1 cellular context compared by ENCODE assay signal in genomic region chr22:19178065-19178658, GRCh38.
TF ChIP-seq lines count a peak whose summit lies in the region.

No MANE protein-coding gene starts in this region.

TF ChIP-seq in HepG2, 621 proteins besides CTCF, POLR2A, EP300 and RAD21 (continued from another document and continues in another):
- TF ChIP-seq ZNF784 (CRISPR knock-in tag; IDR thresholded peaks at IDR 0.05; ENCODE audit: borderline replicate concordance): 0 out of 2 replicates have a peak, but pooled peaks have one; percentile 36
- TF ChIP-seq ZNF431 (CRISPR knock-in tag; IDR thresholded peaks at IDR 0.05; ENCODE audit: borderline replicate concordance, low read depth): peak; percentile 63; the same call in 1 of the 2 replicates
- TF ChIP-seq ZNF569 (CRISPR knock-in tag; IDR thresholded peaks at IDR 0.05; ENCODE audit: borderline replicate concordance): no peak
- no peak for TF ChIP-seq MATR3 (CRISPR knock-in tag; IDR thresholded peaks at IDR 0.05)
- TF ChIP-seq ZNF354B (CRISPR knock-in tag; IDR thresholded peaks at IDR 0.05): no peak
- peak; percentile 61 for TF ChIP-seq TFDP2 (CRISPR knock-in tag; IDR thresholded peaks at IDR 0.05)
- peak; percentile 51; the same call in 1 of the 2 replicates for TF ChIP-seq SPEN (CRISPR knock-in tag; IDR thresholded peaks at IDR 0.05; ENCODE audit: low read depth)
- peak; percentile 65; the same call in 1 of the 2 replicates for TF ChIP-seq PRMT3 (CRISPR knock-in tag; IDR thresholded peaks at IDR 0.05; ENCODE audit: borderline replicate concordance, low read depth)
- peak; percentile 74 for TF ChIP-seq REL (CRISPR knock-in tag; conservative IDR thresholded peaks at IDR 0.05)
- TF ChIP-seq ZBTB33 (CRISPR knock-in tag; IDR thresholded peaks at IDR 0.05): no peak
- TF ChIP-seq ZNF446 (CRISPR knock-in tag; IDR thresholded peaks at IDR 0.05): peak; percentile 60; the same call in 1 of the 2 replicates
- TF ChIP-seq ZNF776 (CRISPR knock-in tag; IDR thresholded peaks at IDR 0.05): peak; percentile 68; the same call in 1 of the 2 replicates
- TF ChIP-seq NFE2L2 (IDR thresholded peaks at IDR 0.05; ENCODE audit: low read length): no peak
- no peak for TF ChIP-seq ZFP90 (CRISPR knock-in tag; IDR thresholded peaks at IDR 0.05; ENCODE audit: borderline replicate concordance)
- TF ChIP-seq LCORL (IDR thresholded peaks at IDR 0.05): no peak
- TF ChIP-seq LCORL (CRISPR knock-in tag; IDR thresholded peaks at IDR 0.05): no peak; the same call in 1 of the 2 replicates
- no peak for TF ChIP-seq ZNF652 (CRISPR knock-in tag; IDR thresholded peaks at IDR 0.05; ENCODE audit: borderline replicate concordance, low read depth)
- TF ChIP-seq ZBTB2 (CRISPR knock-in tag; IDR thresholded peaks at IDR 0.05; ENCODE audit: low read depth): peak; percentile 81; the same call in 1 of the 2 replicates
- TF ChIP-seq UBTF (CRISPR knock-in tag; IDR thresholded peaks at IDR 0.05): peak; percentile 40; the same call in 1 of the 2 replicates
- peak; percentile 73 for TF ChIP-seq GABPB1 (CRISPR knock-in tag; IDR thresholded peaks at IDR 0.05)
- TF ChIP-seq TBX2 (CRISPR knock-in tag; IDR thresholded peaks at IDR 0.05; ENCODE audit: borderline replicate concordance): 0 out of 2 replicates have a peak, but pooled peaks have one; percentile 31
- 0 out of 2 replicates have a peak, but pooled peaks have one; percentile 87 for TF ChIP-seq SMAD1 (CRISPR knock-in tag; IDR thresholded peaks at IDR 0.05; ENCODE audit: borderline replicate concordance, low read depth)
- 0 out of 2 replicates have a peak, but pooled peaks have one; percentile 54 for TF ChIP-seq EED (CRISPR knock-in tag; IDR thresholded peaks at IDR 0.05)
- 0 out of 2 replicates have a peak, but pooled peaks have one; percentile 26 for TF ChIP-seq ZNF275 (CRISPR knock-in tag; IDR thresholded peaks at IDR 0.05; ENCODE audit: borderline replicate concordance)
- TF ChIP-seq HNRNPK (IDR thresholded peaks at IDR 0.05; ENCODE audit: low read depth, low read length, poor library complexity, severe bottlenecking): peak; percentile 66
- TF ChIP-seq ARID4A (CRISPR knock-in tag; IDR thresholded peaks at IDR 0.05; ENCODE audit: borderline replicate concordance): peak; percentile 86
- TF ChIP-seq HIC2 (CRISPR knock-in tag; IDR thresholded peaks at IDR 0.05; ENCODE audit: low read depth): 0 out of 2 replicates have a peak, but pooled peaks have one; percentile 28
- TF ChIP-seq HNF1A (IDR thresholded peaks at IDR 0.05; ENCODE audit: low read depth): no peak
- TF ChIP-seq HNF1A (CRISPR knock-in tag; IDR thresholded peaks at IDR 0.05; ENCODE audit: borderline replicate concordance): 0 out of 2 replicates have a peak, but pooled peaks have one; percentile 11
- 0 out of 2 replicates have a peak, but pooled peaks have one; percentile 52 for TF ChIP-seq KLF6 (CRISPR knock-in tag; IDR thresholded peaks at IDR 0.05)
- no peak for TF ChIP-seq ZFP36L2 (CRISPR knock-in tag; IDR thresholded peaks at IDR 0.05)
- no peak for TF ChIP-seq ZNF710 (CRISPR knock-in tag; IDR thresholded peaks at IDR 0.05; ENCODE audit: borderline replicate concordance)
- TF ChIP-seq CHD2 (IDR thresholded peaks at IDR 0.05; ENCODE audit: low read depth, low read length): 0 out of 2 replicates have a peak, but pooled peaks have one; percentile 22
